Comparison of ENCODE assay signal across 2 cellular contexts in the genomic region with DNA sequence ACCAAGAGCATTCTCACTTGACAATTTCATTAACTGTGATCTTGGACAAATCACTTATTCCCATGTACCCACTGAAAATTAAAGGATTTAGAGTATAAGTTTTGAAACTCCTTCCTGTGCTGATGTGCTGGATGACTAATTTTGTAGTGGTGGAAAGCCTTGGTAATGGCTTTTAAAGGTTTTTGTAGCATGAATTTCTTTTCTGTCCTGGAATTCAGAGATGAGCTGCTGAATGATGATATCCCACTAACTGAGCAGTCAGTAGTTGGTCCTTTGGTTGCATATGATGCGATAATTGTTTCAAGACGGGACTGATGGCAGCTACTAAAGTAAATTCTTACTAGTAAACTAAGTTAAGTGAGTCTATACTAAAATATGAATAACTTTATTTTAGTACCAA.
TF ChIP-seq lines count a peak whose summit lies in the region.

No MANE protein-coding gene starts in this region.

TF ChIP-seq in HEK293, 187 proteins besides CTCF, POLR2A, EP300 and RAD21:
- TF ChIP-seq ZNF629 (tag by site-specific recombination; IDR thresholded peaks at IDR 0.05): 0 out of 2 replicates have a peak, but pooled peaks have one; percentile 10
- no peak for TF ChIP-seq ZNF169 (tag by site-specific recombination; IDR thresholded peaks at IDR 0.05)
- no peak for TF ChIP-seq ZBTB8A (tag by site-specific recombination; IDR thresholded peaks at IDR 0.05)
- no peak for TF ChIP-seq ZNF324 (tag by site-specific recombination; IDR thresholded peaks at IDR 0.05)
- TF ChIP-seq FEZF1 (tag by site-specific recombination; IDR thresholded peaks at IDR 0.05): peak; percentile 57
- TF ChIP-seq ZNF221 (tag by site-specific recombination; IDR thresholded peaks at IDR 0.05; ENCODE audit: borderline replicate concordance): no peak
- no peak for TF ChIP-seq ZNF660 (tag by site-specific recombination; IDR thresholded peaks at IDR 0.05)
TF ChIP-seq in HEK293: peak in this region for 2.

TF ChIP-seq in GM12878, 131 proteins besides CTCF, POLR2A, EP300 and RAD21:
- TF ChIP-seq ZNF24 (IDR thresholded peaks at IDR 0.05): no peak
- peak; percentile 4; the same call in 1 of the 2 replicates for TF ChIP-seq ZBED1 (IDR thresholded peaks at IDR 0.05; ENCODE audit: borderline replicate concordance)
